Comparison of ENCODE assay signal across 9 cellular contexts in the genomic region with DNA sequence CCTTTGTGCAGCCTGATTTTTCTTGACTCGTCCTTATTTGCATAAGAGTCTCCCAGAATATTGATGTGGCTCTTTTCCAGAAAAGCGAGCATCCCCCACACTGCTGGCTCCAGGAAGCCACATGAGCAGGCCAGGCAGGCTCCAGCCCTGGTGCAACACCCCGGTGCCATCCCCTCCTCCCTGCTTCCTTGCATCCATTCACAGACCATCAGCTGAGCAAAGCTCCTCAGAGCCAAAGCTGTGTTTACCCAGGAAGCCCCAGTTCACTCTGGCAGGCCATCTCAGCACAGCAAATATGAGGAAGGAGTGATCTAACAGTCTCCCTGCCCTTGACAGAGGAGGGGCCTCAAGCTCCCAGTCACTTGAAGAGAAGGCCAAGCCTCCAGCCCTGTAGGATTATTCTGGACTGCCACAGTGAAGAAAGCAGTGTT. TPM values are rescaled to one million over a fixed set of nuclear protein-coding genes. Genes with fewer than 3 reads are reported as not detected.
A peak's percentile ranks its signal among the peaks of the same experiment; 100 is the strongest.
DNase-seq lines count a peak whose midpoint lies in the region; ATAC-seq, FAIRE-seq and TF ChIP-seq lines count a peak whose summit lies in the region.
"Had no signal": no experiment of that assay in that cellular context is flagged by ENCODE, and none has a peak within 500 bp of the region (broad histone marks: within the 10 kb centered on the region; RNA-seq: fewer than 3 reads in every experiment).

No MANE protein-coding gene starts in this region.

- H3K27ac ChIP-seq in endothelial cell of umbilical vein (ENCODE audit: insufficient read depth, low read depth, low read length), result peak overlapping the region; percentile 48

- POLR2A ChIA-PET in endothelial cell of umbilical vein (lab: Charles Lee), result no interaction called here

- no peaks in the 10 kb centered on the region for H3K9me3 ChIP-seq in endothelial cell of umbilical vein (replicated peaks; ENCODE audit: control insufficient read depth, insufficient read depth, low read length)

- dilution Hi-C loops in endothelial cell of umbilical vein (cut with MboI; ENCODE audit: extremely low pct_ligation_motif_present, low sequenced_read_pairs), result no loop called here

- ATAC-seq in HG03280 (IDR thresholded peaks at IDR 0.05; ENCODE audit: unreplicated experiment) (no peak), HG03432 (IDR thresholded peaks at IDR 0.05; ENCODE audit: unreplicated experiment) (no peak)

- no peak overlapping the region for H3K4me2 ChIP-seq in endothelial cell of umbilical vein (ENCODE audit: insufficient read depth, low read length)

- intact Hi-C loops in endothelial cell of umbilical vein (cut with micrococcal nuclease), result loop anchor here (1.0 kb wide), 2 partner anchors 25 to 34 kb away; partner anchors contain the start of gene INSYN2B

- no peaks in the 10 kb centered on the region for H3K36me3 ChIP-seq in endothelial cell of umbilical vein (ENCODE audit: control insufficient read depth in 2 of 2, extremely low read depth in 1 of 2, insufficient read depth in 2 of 2, low read length in 2 of 2)

- no peak for TF ChIP-seq CTCF in endothelial cell of umbilical vein (IDR thresholded peaks at IDR 0.05; ENCODE audit: extremely low read depth in 1 of 2, insufficient read depth in 1 of 2, low read depth in 1 of 2, low read length in 2 of 2)

- H3K27me3 ChIP-seq in endothelial cell of umbilical vein (ENCODE audit: control insufficient read depth in 2 of 2, insufficient read depth in 2 of 2, low read length in 2 of 2), result no peaks in the 10 kb centered on the region

- peak overlapping the region; percentile 19 for H2AFZ ChIP-seq in endothelial cell of umbilical vein (ENCODE audit: low read depth, low read length)

- H3K9me1 ChIP-seq in endothelial cell of umbilical vein (replicated peaks; ENCODE audit: control insufficient read depth, extremely low read depth, insufficient read depth, low read length), result no peaks in the 10 kb centered on the region

- H3K4me1 ChIP-seq in endothelial cell of umbilical vein (ENCODE audit: control insufficient read depth, extremely low read depth, insufficient read depth, low read length), result peaks cover 12% of the 10 kb centered on the region

- no TSS peak for BruUV-seq in endothelial cell of umbilical vein (replicated peaks; lab: Mats Ljungman, UMichigan)

- no peaks in the 10 kb centered on the region for H4K20me1 ChIP-seq in endothelial cell of umbilical vein (replicated peaks; ENCODE audit: control insufficient read depth, extremely low read depth, insufficient read depth, low read length)

- no peak for TF ChIP-seq POLR2A in endothelial cell of umbilical vein (IDR thresholded peaks at IDR 0.05; ENCODE audit: low read depth, low read length)

- DNase-seq in AG08395 (ENCODE audit: low spot score) (peak; percentile 93), NCI-H2029 treated with DMSO at 0.1 percent for 48 hours (lab: John Stamatoyannopoulos, UW) (peak; percentile 72), endothelial cell of umbilical vein (ENCODE audit: low read depth, low spot score) (peak; percentile 61), mucosa of gallbladder (ENCODE audit: low spot score) (peak; percentile 86), SW480 (ENCODE audit: low spot score) (no peak)
- no peak for DNase-seq in activated CD4-positive, CD25-positive, alpha-beta regulatory T cell (lab: John Stamatoyannopoulos, UW)
- DNase-seq: activated naive CD4-positive, alpha-beta T cell treated with Interleukin-2 at 50 U/mL for 16 hours had no signal

- H3K4me3 ChIP-seq in endothelial cell of umbilical vein (replicated peaks in 1 of 3; ENCODE audit: insufficient read depth in 1 of 3, low read depth in 1 of 3, low read length in 3 of 3), result no peak overlapping the region

- CTCF ChIA-PET in endothelial cell of umbilical vein (lab: Charles Lee), result interaction anchor here (0.9 to 8.5 kb wide), 6 partner anchors 9 to 244 kb away, joined by 3 to 64 read pairs (median 4); partner anchors contain the start of gene INSYN2B

- no peak overlapping the region for H3K9ac ChIP-seq in endothelial cell of umbilical vein (replicated peaks; ENCODE audit: extremely low read depth, insufficient read depth, low read length)

- peak; percentile 72 for FAIRE-seq in endothelial cell of umbilical vein (lab: Jason Lieb, UNC)

- peaks cover 44% of the 10 kb centered on the region for H3K79me2 ChIP-seq in endothelial cell of umbilical vein (ENCODE audit: control insufficient read depth, insufficient read depth, low read length)

TF ChIP-seq in endothelial cell of umbilical vein, 7 proteins besides CTCF, POLR2A, EP300 and RAD21:
- no peak for TF ChIP-seq FOS (IDR thresholded peaks at IDR 0.05; ENCODE audit: borderline replicate concordance, insufficient read depth, low read length)
- no peak for TF ChIP-seq POLR2AphosphoS5 (IDR thresholded peaks at IDR 0.05; ENCODE audit: insufficient read depth, low read depth, low read length)
- TF ChIP-seq, protein P1, sequence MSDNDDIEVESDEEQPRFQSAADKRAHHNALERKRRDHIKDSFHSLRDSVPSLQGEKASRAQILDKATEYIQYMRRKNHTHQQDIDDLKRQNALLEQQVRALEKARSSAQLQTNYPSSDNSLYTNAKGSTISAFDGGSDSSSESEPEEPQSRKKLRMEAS (IDR thresholded peaks at IDR 0.05; ENCODE audit: insufficient read depth, insufficient read length), result no peak
- TF ChIP-seq MYC (IDR thresholded peaks at IDR 0.05; ENCODE audit: low read depth, low read length), result no peak
- no peak for TF ChIP-seq EZH2 (IDR thresholded peaks at IDR 0.05; ENCODE audit: borderline replicate concordance, low read depth, low read length, severe bottlenecking)
- TF ChIP-seq GATA2 (IDR thresholded peaks at IDR 0.05; ENCODE audit: insufficient read depth, insufficient read length, low read depth, low read length), result no peak
- TF ChIP-seq JUN (IDR thresholded peaks at IDR 0.05; ENCODE audit: borderline replicate concordance, insufficient read depth, insufficient read length, low read depth), result no peak

RNA-seq across cellular contexts. Expression of gene INSYN2B, which starts 34.4 kb away (rescaled TPM):
- 8.2 and 9.9 TPM in 2 replicates for total RNA-seq in endothelial cell of umbilical vein
- 12.6 and 17.1 TPM in 2 replicates for polyA plus RNA-seq in endothelial cell of umbilical vein
- 11.0 and 18.9 TPM in 2 replicates for polyA plus RNA-seq in endothelial cell of umbilical vein (2011; cell fraction: cytosol; rRNA removed)
- polyA plus RNA-seq in endothelial cell of umbilical vein (2011; cell fraction: nucleus; rRNA removed), result 14.4 and 19.4 TPM in 2 replicates
- polyA plus RNA-seq in endothelial cell of umbilical vein (2012), result 12.8 and 20.5 TPM in 2 replicates
- polyA minus RNA-seq in endothelial cell of umbilical vein, result 8.4 and 9.0 TPM in 2 replicates
- not detected for polyA minus RNA-seq in endothelial cell of umbilical vein (2011; cell fraction: cytosol; rRNA and poly(A)+ RNA removed)
- polyA minus RNA-seq in endothelial cell of umbilical vein (2011; cell fraction: nucleus; rRNA and poly(A)+ RNA removed), result 9.1 and 14.4 TPM in 2 replicates
- total RNA-seq in mucosa of gallbladder, result 0.46 TPM

Comparison
In these comparisons a context has a peak if more than half of its experiments do, and no peak if none do; other contexts are left out.
1. DNase-seq: peak in AG08395 (single experiment), NCI-H2029 treated with DMSO at 0.1 percent for 48 hours (single experiment), endothelial cell of umbilical vein (single experiment) and mucosa of gallbladder (single experiment); none in SW480 (single experiment) and activated CD4-positive, CD25-positive, alpha-beta regulatory T cell (0 of 4).